ENCODE assay signal across 30 cellular contexts in genomic region chr12:75805905-75806304, GRCh38.
DNase-seq lines count a peak whose midpoint lies in the region; ATAC-seq, FAIRE-seq and TF ChIP-seq lines count a peak whose summit lies in the region.
"Had no signal": no experiment of that assay in that cellular context is flagged by ENCODE, and none has a peak within 500 bp of the region (broad histone marks: within the 10 kb centered on the region; RNA-seq: fewer than 3 reads in every experiment).

No MANE protein-coding gene starts in this region.

- WGBS in mesenchymal stem cell, result 95% methylated on average over 2 of the region's 2 CpGs

- H2AFZ ChIP-seq in osteoblast (ENCODE audit: low read length) (no peak overlapping the region), mesenchymal stem cell (ENCODE audit: low read depth, low read length) (no peak overlapping the region)
- H2AFZ ChIP-seq: GM23248 had no signal

- H3K36me3 Mint-ChIP-seq in HFFc6 (ENCODE audit: low read depth), result 0 out of 2 replicates have a peak, but pooled peaks cover 5% of the 10 kb centered on the region
- H3K36me3 Mint-ChIP-seq: CD14-positive monocyte; CD8-positive, alpha-beta memory T cell; T-cell had no signal

- peak overlapping the region; percentile 14; the same call in 1 of the 2 replicates for H3K27ac Mint-ChIP-seq in HFFc6
- H3K27ac Mint-ChIP-seq: B cell, CD14-positive monocyte, T-cell had no signal

- no peak for TF ChIP-seq CTCF in HFFc6 (IDR thresholded peaks at IDR 0.05)
- TF ChIP-seq CTCF in coronary artery (IDR thresholded peaks at IDR 0.05), result no peak
- no peak for TF ChIP-seq CTCF in osteoblast (IDR thresholded peaks at IDR 0.05; ENCODE audit: extremely low read depth, low read depth, low read length)

- H3K9me3 ChIP-seq in osteoblast (ENCODE audit: low read depth, low read length) (no peaks in the 10 kb centered on the region), mesenchymal stem cell (ENCODE audit: control insufficient read depth, low read length) (no peaks in the 10 kb centered on the region)
- H3K9me3 ChIP-seq: HAP-1 had no signal

- no peak for TF ChIP-seq POLR2A in GM12891 (IDR thresholded peaks at IDR 0.05; ENCODE audit: low read depth, low read length)

- H2AK5ac ChIP-seq in mesenchymal stem cell (ENCODE audit: low read length, severe bottlenecking), result no peak overlapping the region

- H2BK120ac ChIP-seq in mesenchymal stem cell (ENCODE audit: low read depth, low read length), result no peak overlapping the region

- no peak for ATAC-seq in HG03039 (IDR thresholded peaks at IDR 0.05; ENCODE audit: unreplicated experiment)
- ATAC-seq: T-cell had no signal

- H3K9me3 Mint-ChIP-seq in HFFc6, result peaks cover 4% of the 10 kb centered on the region; the same call in 1 of the 2 replicates
- H3K9me3 Mint-ChIP-seq: CD8-positive, alpha-beta memory T cell had no signal

- H3K4me3 ChIP-seq in coronary artery (no peak overlapping the region), osteoblast (ENCODE audit: insufficient read depth, low read length) (no peak overlapping the region), mesenchymal stem cell (ENCODE audit: insufficient read depth in 1 of 2, low read depth in 1 of 2, low read length in 2 of 2) (no peak overlapping the region)
- H3K4me3 ChIP-seq: GM23248, HAP-1 had no signal

- H3K23ac ChIP-seq in mesenchymal stem cell (ENCODE audit: low read length in 2 of 2), result no peak overlapping the region

- H3K79me2 ChIP-seq in osteoblast (ENCODE audit: insufficient read depth, low read length), result no peaks in the 10 kb centered on the region

- H3K4ac ChIP-seq in mesenchymal stem cell (ENCODE audit: low read depth in 1 of 2, low read length in 2 of 2), result no peak overlapping the region

- H3K79me1 ChIP-seq in mesenchymal stem cell (replicated peaks; ENCODE audit: low read length, poor library complexity, severe bottlenecking), result no peaks in the 10 kb centered on the region

- H2BK12ac ChIP-seq in mesenchymal stem cell (ENCODE audit: low read length in 2 of 2), result no peak overlapping the region

- no peak for DNase-seq in HFFc6
- DNase-seq in coronary artery (ENCODE audit: low spot score), result no peak
- peak; percentile 78 for DNase-seq in osteoblast (ENCODE audit: insufficient read length, low spot score, missing footprints)
- DNase-seq in OCI-M2 (lab: John Stamatoyannopoulos, UW; ENCODE audit: unreplicated experiment), result no peak
- no peak for DNase-seq in mesenchymal stem cell
- no peak for DNase-seq in GM12891 (ENCODE audit: insufficient read length, low spot score)
- DNase-seq: CD8-positive, alpha-beta memory T cell; DMS 273 treated with DMSO at 0.1 percent for 48 hours; DMS79; EL; GDM1; GM23248; KBM-7; MV-4-11; NCI-H1105; NCI-H1436 treated with DMSO at 0.1 percent for 48 hours; NCI-H187 treated with DMSO at 0.1 percent for 48 hours; NCI-H2171 treated with DMSO at 0.1 percent for 48 hours; NCI-H446; NCI-H526 treated with DMSO at 0.1 percent for 48 hours; SHP77; T-cell had no signal

- H3K4me2 ChIP-seq in osteoblast (ENCODE audit: insufficient read depth, low read length), result no peak overlapping the region
- H3K4me2 ChIP-seq in mesenchymal stem cell (ENCODE audit: low read length, poor library complexity, severe bottlenecking), result no peak overlapping the region

- H4K91ac ChIP-seq in mesenchymal stem cell (ENCODE audit: low read length), result no peak overlapping the region

- H3K27me3 ChIP-seq in osteoblast (ENCODE audit: insufficient read depth, low read length), result no peaks in the 10 kb centered on the region
- H3K27me3 ChIP-seq in mesenchymal stem cell (ENCODE audit: control insufficient read depth in 1 of 2, insufficient read depth in 1 of 2, low read length in 2 of 2), result no peaks in the 10 kb centered on the region

- H3K27me3 Mint-ChIP-seq in HFFc6 (ENCODE audit: insufficient read depth), result no peaks in the 10 kb centered on the region; the same call in 1 of the 2 replicates
- H3K27me3 Mint-ChIP-seq: CD8-positive, alpha-beta memory T cell had no signal

- H3K14ac ChIP-seq in mesenchymal stem cell (ENCODE audit: low read length in 2 of 2), result no peak overlapping the region

- H3K27ac ChIP-seq in coronary artery (peak overlapping the region; percentile 65 to 70), osteoblast (ENCODE audit: low read depth, low read length) (no peak overlapping the region), mesenchymal stem cell (ENCODE audit: low read length, poor library complexity, severe bottlenecking) (no peak overlapping the region)
- H3K27ac ChIP-seq: GM23248, RWPE1 had no signal

- H4K8ac ChIP-seq in mesenchymal stem cell (ENCODE audit: low read length), result no peak overlapping the region

- no peaks in the 10 kb centered on the region for H3K36me3 ChIP-seq in osteoblast (ENCODE audit: insufficient read depth, low read length)
- no peaks in the 10 kb centered on the region for H3K36me3 ChIP-seq in mesenchymal stem cell (ENCODE audit: control insufficient read depth in 1 of 2, insufficient read depth in 2 of 2, low read depth in 1 of 2, low read length in 2 of 2)
- H3K36me3 ChIP-seq: HAP-1 had no signal

- no peaks in the 10 kb centered on the region for H4K20me1 ChIP-seq in osteoblast (ENCODE audit: insufficient read depth, low read length)

- no peak overlapping the region for H3K9ac ChIP-seq in mesenchymal stem cell (ENCODE audit: low read length)
- H3K9ac ChIP-seq: GM23248 had no signal

- peaks cover 22% of the 10 kb centered on the region for H3K4me1 Mint-ChIP-seq in HFFc6 (ENCODE audit: low read depth)
- H3K4me1 Mint-ChIP-seq: B cell; CD14-positive monocyte; CD8-positive, alpha-beta memory T cell; T-cell had no signal

- no peaks in the 10 kb centered on the region for H3K4me1 ChIP-seq in osteoblast (ENCODE audit: insufficient read depth, low read length)
- H3K4me1 ChIP-seq in mesenchymal stem cell (ENCODE audit: control insufficient read depth, insufficient read depth, low read depth, low read length), result no peaks in the 10 kb centered on the region
- H3K4me1 ChIP-seq: HAP-1 had no signal

- no peak for FAIRE-seq in GM12891 (lab: Jason Lieb, UNC)
- FAIRE-seq: GM12892, GM19239, HTR-8/SVneo had no signal

- H2BK15ac ChIP-seq in mesenchymal stem cell (ENCODE audit: low read depth, poor library complexity, severe bottlenecking), result no peak overlapping the region

- H2BK5ac ChIP-seq in mesenchymal stem cell (ENCODE audit: low read depth, low read length, poor library complexity, severe bottlenecking), result no peak overlapping the region

- H3K4me3 Mint-ChIP-seq in HFFc6, result no peak overlapping the region
- H3K4me3 Mint-ChIP-seq: B cell; CD8-positive, alpha-beta memory T cell; T-cell had no signal

- H3K18ac ChIP-seq in mesenchymal stem cell (ENCODE audit: low read depth in 1 of 2, low read length in 2 of 2), result no peak overlapping the region

TF ChIP-seq in GM12891, 5 proteins besides CTCF, POLR2A, EP300 and RAD21:
- no peak for TF ChIP-seq POU2F2 (IDR thresholded peaks at IDR 0.05; ENCODE audit: low read depth, low read length)
- TF ChIP-seq SPI1 (IDR thresholded peaks at IDR 0.05; ENCODE audit: low read depth, low read length), result no peak
- no peak for TF ChIP-seq TAF1 (IDR thresholded peaks at IDR 0.05; ENCODE audit: low read depth, low read length)
- no peak for TF ChIP-seq POLR2AphosphoS5 (IDR thresholded peaks at IDR 0.05; ENCODE audit: low read depth, low read length)
- TF ChIP-seq PAX5 (IDR thresholded peaks at IDR 0.05; ENCODE audit: insufficient read depth, low read length, severe bottlenecking), result no peak

Comparison
In these comparisons a context has a peak if more than half of its experiments do, and no peak if none do; other contexts are left out.
1. H3K27ac ChIP-seq: peak in coronary artery (2 of 2); none in osteoblast (single experiment) and mesenchymal stem cell (single experiment).